9 cellular contexts compared by ENCODE assay signal in the genomic region with DNA sequence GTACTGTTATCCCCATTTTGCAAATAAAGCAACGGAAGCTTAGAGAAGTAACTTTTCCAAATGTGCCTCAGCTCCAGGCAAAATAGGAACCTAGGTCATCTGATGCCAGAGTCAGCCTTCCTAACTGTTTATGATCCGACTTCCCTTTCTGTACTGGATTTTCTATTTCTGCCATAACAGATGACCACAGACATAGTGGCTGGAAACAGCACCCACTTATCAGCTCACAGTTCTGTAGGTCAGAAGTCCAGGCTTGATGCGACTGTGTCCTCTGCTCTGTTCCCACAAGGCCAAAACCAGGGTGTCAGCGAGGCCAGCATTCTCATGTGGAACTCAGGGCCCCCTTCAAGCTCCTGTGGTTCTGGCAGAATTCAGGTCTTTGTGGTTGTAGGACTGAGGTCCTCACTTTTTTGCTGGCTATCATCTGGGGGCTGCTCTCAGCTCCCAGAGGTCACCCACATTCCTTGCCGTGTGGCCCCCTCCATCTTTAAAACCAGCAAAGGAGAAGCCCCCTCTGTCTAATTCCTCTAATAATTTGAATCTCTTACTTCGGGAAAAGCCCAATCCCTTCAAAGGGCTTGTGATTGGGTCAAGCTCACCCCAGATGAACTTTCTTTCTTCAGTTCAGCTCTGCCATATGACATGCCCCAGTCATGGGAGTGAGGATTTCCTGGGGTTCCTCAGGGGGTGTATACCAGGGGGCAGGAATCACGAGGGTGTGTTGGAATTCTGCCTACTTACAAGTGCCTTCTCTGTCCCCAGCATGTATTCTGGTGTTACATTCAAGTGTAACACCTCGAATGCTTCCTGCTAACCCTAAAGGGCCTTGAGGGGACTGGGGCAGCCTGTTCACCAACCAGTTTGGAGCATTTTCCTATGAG. TPM values are rescaled to one million over a fixed set of nuclear protein-coding genes. Genes with fewer than 3 reads are reported as not detected.
DNase-seq lines count a peak whose midpoint lies in the region; ATAC-seq and TF ChIP-seq lines count a peak whose summit lies in the region.
"Had no signal": no experiment of that assay in that cellular context is flagged by ENCODE, and none has a peak within 500 bp of the region (broad histone marks: within the 10 kb centered on the region; RNA-seq: fewer than 3 reads in every experiment).

No MANE protein-coding gene starts in this region.

- intact Hi-C loops in left cardiac atrium (cut with DNase I) (no loop called here), gastrocnemius medialis (cut with DNase I; ENCODE audit: low total_unique reads) (no loop called here)

- no peak for DNase-seq in HFFc6
- no peak for DNase-seq in activated CD4-positive, alpha-beta memory T cell treated with anti-CD3 and anti-CD28 coated beads, Interleukin-2, amount 10 ng/mL, durations not matched to agents 7 days and 5 days
- DNase-seq in left cardiac atrium, result no peak
- DNase-seq in gastrocnemius medialis, result no peak
- no peak for DNase-seq in DMS53 (lab: John Stamatoyannopoulos, UW)

- TF ChIP-seq CTCF in HFFc6 (IDR thresholded peaks at IDR 0.05), result peak; percentile 12
- no peak for TF ChIP-seq CTCF in gastrocnemius medialis (IDR thresholded peaks at IDR 0.05 in 4 of 5, conservative IDR thresholded peaks at IDR 0.05 in 1 of 5)

- H3K4me3 Mint-ChIP-seq in HFFc6, result peak overlapping the region; percentile 82
- H3K4me3 Mint-ChIP-seq in activated CD4-positive, alpha-beta memory T cell treated with anti-CD3 and anti-CD28 coated beads, Interleukin-2, amount 10 ng/mL, durations not matched to agents 7 days and 5 days, result peak overlapping the region; percentile 56

- H3K4me1 ChIP-seq in gastrocnemius medialis, result peaks cover 7 to 10% of the 10 kb centered on the region in 2 donors

- POLR2A ChIA-PET in activated CD4-positive, alpha-beta memory T cell treated with anti-CD3 and anti-CD28 coated beads, Interleukin-2, amount 10 ng/mL, durations not matched to agents 7 days and 5 days (lab: Charles Lee), result interaction anchor here (1.7 kb wide), 1 partner anchor 14 kb away, joined by 3 read pairs; no protein-coding TSS in a partner anchor

- H3K27ac ChIP-seq in gastrocnemius medialis, result no peak overlapping the region

- CTCF ChIA-PET in activated CD4-positive, alpha-beta memory T cell treated with anti-CD3 and anti-CD28 coated beads, Interleukin-2, amount 10 ng/mL, durations not matched to agents 7 days and 5 days (lab: Charles Lee), result interaction anchor here (0.7 to 6.4 kb wide), 11 partner anchors 13 to 749 kb away, joined by 3 to 59 read pairs (median 4); no protein-coding TSS in a partner anchor

- peak; percentile 6 to 7 for ATAC-seq in left cardiac atrium
- ATAC-seq in gastrocnemius medialis, result peak in 1 of 2 donors; percentile 24
- ATAC-seq in HG03354 (IDR thresholded peaks at IDR 0.05; ENCODE audit: poor library complexity, severe bottlenecking, unreplicated experiment), result no peak
- ATAC-seq in GM18517 (IDR thresholded peaks at IDR 0.05; ENCODE audit: unreplicated experiment), result no peak
- no peak for ATAC-seq in GM19395 (IDR thresholded peaks at IDR 0.05; ENCODE audit: unreplicated experiment)

- in situ Hi-C loops in gastrocnemius medialis (cut with MboI; ENCODE audit: low sequenced_read_pairs in 4 of 4), result loop anchor here in 1 of 4 donors (25.0 kb wide), 1 partner anchor 106 kb away; no protein-coding TSS in a partner anchor

- no peaks in the 10 kb centered on the region for H3K9me3 Mint-ChIP-seq in HFFc6
- no peaks in the 10 kb centered on the region for H3K9me3 Mint-ChIP-seq in activated CD4-positive, alpha-beta memory T cell treated with anti-CD3 and anti-CD28 coated beads, Interleukin-2, amount 10 ng/mL, durations not matched to agents 7 days and 5 days

- peaks cover 26 to 39% (median 32%) of the 10 kb centered on the region in 3 donors for H3K27me3 ChIP-seq in gastrocnemius medialis

- H3K4me3 ChIP-seq in gastrocnemius medialis, result peak overlapping the region in 3 of 4 donors; percentile 52 to 58 (median 55)

- H3K4me1 Mint-ChIP-seq in HFFc6 (ENCODE audit: low read depth), result peaks cover 70% of the 10 kb centered on the region
- peaks cover 14% of the 10 kb centered on the region for H3K4me1 Mint-ChIP-seq in activated CD4-positive, alpha-beta memory T cell treated with anti-CD3 and anti-CD28 coated beads, Interleukin-2, amount 10 ng/mL, durations not matched to agents 7 days and 5 days

- H3K27me3 Mint-ChIP-seq in HFFc6 (ENCODE audit: insufficient read depth), result peaks cover 6% of the 10 kb centered on the region; the same call in 1 of the 2 replicates
- peaks cover 64% of the 10 kb centered on the region for H3K27me3 Mint-ChIP-seq in activated CD4-positive, alpha-beta memory T cell treated with anti-CD3 and anti-CD28 coated beads, Interleukin-2, amount 10 ng/mL, durations not matched to agents 7 days and 5 days

- no peak overlapping the region for H3K27ac Mint-ChIP-seq in HFFc6
- H3K27ac Mint-ChIP-seq in activated CD4-positive, alpha-beta memory T cell treated with anti-CD3 and anti-CD28 coated beads, Interleukin-2, amount 10 ng/mL, durations not matched to agents 7 days and 5 days, result no peak overlapping the region

- no peaks in the 10 kb centered on the region for H3K36me3 ChIP-seq in gastrocnemius medialis

- no peak for TF ChIP-seq POLR2A in gastrocnemius medialis (IDR thresholded peaks at IDR 0.05)

- H3K36me3 Mint-ChIP-seq in HFFc6 (ENCODE audit: low read depth), result no peaks in the 10 kb centered on the region
- no peaks in the 10 kb centered on the region for H3K36me3 Mint-ChIP-seq in activated CD4-positive, alpha-beta memory T cell treated with anti-CD3 and anti-CD28 coated beads, Interleukin-2, amount 10 ng/mL, durations not matched to agents 7 days and 5 days (ENCODE audit: low read depth)

- no peaks in the 10 kb centered on the region for H3K9me3 ChIP-seq in gastrocnemius medialis

RNA-seq across cellular contexts. Expression of a gene that starts 15.3 kb away (rescaled TPM):
- not detected for total RNA-seq in HFFc6 (2021; fragmentation: NEBNext Ultra II Directional; extraction: Animal tissue kit (Norgen Biotek cat#: 25700))
- not detected for total RNA-seq in activated CD4-positive, alpha-beta memory T cell treated with anti-CD3 and anti-CD28 coated beads, Interleukin-2, amount 10 ng/mL, durations not matched to agents 7 days and 5 days
- total RNA-seq in left cardiac atrium (10 to 100 TPM in 1 of 2 donors, 1 to 10 TPM in 1; 6.1 to 15.6 TPM), gastrocnemius medialis (under 1 TPM in 2 of 4 donors, not detected in 2; 0.24 to 0.46 TPM)

RNA-seq across cellular contexts. Expression of a gene that starts 36.2 kb away (rescaled TPM):
- total RNA-seq in HFFc6 (2021; fragmentation: NEBNext Ultra II Directional; extraction: Animal tissue kit (Norgen Biotek cat#: 25700)), result not detected
- not detected for total RNA-seq in activated CD4-positive, alpha-beta memory T cell treated with anti-CD3 and anti-CD28 coated beads, Interleukin-2, amount 10 ng/mL, durations not matched to agents 7 days and 5 days
- not detected for total RNA-seq in left cardiac atrium
- not detected for total RNA-seq in gastrocnemius medialis
- total RNA-seq: glomerular endothelial cell had no signal

RNA-seq across cellular contexts. Expression of a gene that starts 39.3 kb away (rescaled TPM):
- total RNA-seq in HFFc6 (2021; fragmentation: NEBNext Ultra II Directional; extraction: Animal tissue kit (Norgen Biotek cat#: 25700)), result not detected
- not detected for total RNA-seq in activated CD4-positive, alpha-beta memory T cell treated with anti-CD3 and anti-CD28 coated beads, Interleukin-2, amount 10 ng/mL, durations not matched to agents 7 days and 5 days
- not detected for total RNA-seq in left cardiac atrium
- 1 to 10 TPM in 1 of 4 donors, not detected in 3; 3.1 TPM for total RNA-seq in gastrocnemius medialis
- total RNA-seq: glomerular endothelial cell had no signal

Comparison
In these comparisons a context has a peak if more than half of its experiments do, and no peak if none do; other contexts are left out.
1. ATAC-seq: peak in left cardiac atrium (2 of 2); none in HG03354 (single experiment), GM18517 (single experiment) and GM19395 (single experiment).
2. RNA of a gene that starts 15.3 kb away (total RNA-seq): 6.1 to 15.6 TPM in left cardiac atrium; 0.24 to 0.46 TPM in gastrocnemius medialis, not detected in activated CD4-positive, alpha-beta memory T cell treated with anti-CD3 and anti-CD28 coated beads, Interleukin-2, amount 10 ng/mL, durations not matched to agents 7 days and 5 days and not detected in HFFc6; every median in the first group is over 4 times any median in the second.